In genomic region chr1:22052115-22053017, GRCh38 we compare ENCODE assay signal across 8 cellular contexts. TPM values are rescaled to one million over a fixed set of nuclear protein-coding genes. Genes with fewer than 3 reads are reported as not detected.
DNase-seq lines count a peak whose midpoint lies in the region; ATAC-seq and TF ChIP-seq lines count a peak whose summit lies in the region.

Gene CDC42, plus strand, starts transcription at chr1:22052709. Its CDS starts 25,770 bp downstream, at chr1:22078479.

- no peaks in the 10 kb centered on the region for H3K27me3 ChIP-seq in gastroesophageal sphincter

- peaks cover 30% of the 10 kb centered on the region for H3K36me3 Mint-ChIP-seq in HFFc6 (ENCODE audit: low read depth)
- peaks cover 37% of the 10 kb centered on the region for H3K36me3 Mint-ChIP-seq in activated naive CD4-positive, alpha-beta T cell treated with anti-CD3 and anti-CD28 coated beads, Interleukin-2, amount 10 ng/mL, durations not matched to agents 7 days and 5 days

- peaks cover 39% of the 10 kb centered on the region for H3K4me1 Mint-ChIP-seq in HFFc6 (ENCODE audit: low read depth)
- peaks cover 69% of the 10 kb centered on the region for H3K4me1 Mint-ChIP-seq in activated naive CD4-positive, alpha-beta T cell treated with anti-CD3 and anti-CD28 coated beads, Interleukin-2, amount 10 ng/mL, durations not matched to agents 7 days and 5 days

- peak; percentile 69 for DNase-seq in GM04503 (ENCODE audit: low read depth)
- DNase-seq in HFFc6: peak; percentile 96
- DNase-seq in NCI-H1048 (lab: John Stamatoyannopoulos, UW): peak; percentile 88
- DNase-seq in SK-N-MC (ENCODE audit: low read depth, low spot score): peak; percentile 76
- DNase-seq in activated naive CD4-positive, alpha-beta T cell treated with anti-CD3 and anti-CD28 coated beads, Interleukin-2, amount 10 ng/mL, durations not matched to agents 7 days and 5 days: peak; percentile 98
- peak; percentile 62 to 98 (median 93) for DNase-seq in nucleus accumbens (lab: John Stamatoyannopoulos, UW)
- DNase-seq in superior temporal gyrus (ENCODE audit: extremely low spot score): peak; percentile 95

- peak within 1 kb of the TSS; percentile 99 for H3K27ac Mint-ChIP-seq in HFFc6
- H3K27ac Mint-ChIP-seq in activated naive CD4-positive, alpha-beta T cell treated with anti-CD3 and anti-CD28 coated beads, Interleukin-2, amount 10 ng/mL, durations not matched to agents 7 days and 5 days: peak within 1 kb of the TSS; percentile 100

- H3K9me3 Mint-ChIP-seq in HFFc6: no peaks in the 10 kb centered on the region
- H3K9me3 Mint-ChIP-seq in activated naive CD4-positive, alpha-beta T cell treated with anti-CD3 and anti-CD28 coated beads, Interleukin-2, amount 10 ng/mL, durations not matched to agents 7 days and 5 days: no peaks in the 10 kb centered on the region

- peaks cover 13% of the 10 kb centered on the region for H3K27me3 Mint-ChIP-seq in HFFc6 (ENCODE audit: insufficient read depth)
- H3K27me3 Mint-ChIP-seq in activated naive CD4-positive, alpha-beta T cell treated with anti-CD3 and anti-CD28 coated beads, Interleukin-2, amount 10 ng/mL, durations not matched to agents 7 days and 5 days: peaks cover 4% of the 10 kb centered on the region

- H3K9ac ChIP-seq in SK-N-MC (ENCODE audit: insufficient read length): peak within 1 kb of the TSS; percentile 95

- peaks cover 3 to 41% (median 25%) of the 10 kb centered on the region in 3 donors for H3K4me1 ChIP-seq in gastroesophageal sphincter

- TF ChIP-seq CTCF in HFFc6 (IDR thresholded peaks at IDR 0.05) (no peak), gastroesophageal sphincter (IDR thresholded peaks at IDR 0.05) (peak in 1 of 4 experiments; percentile 11)

- no peak for TF ChIP-seq EP300 in gastroesophageal sphincter (IDR thresholded peaks at IDR 0.05)

- WGBS in gastroesophageal sphincter (ENCODE audit: low coverage in 1 of 2), 2 donors: 0 to 8% methylated on average over 1 to 18 of the region's 81 CpGs

- H3K4me3 Mint-ChIP-seq in HFFc6: peak within 1 kb of the TSS; percentile 99
- peak within 1 kb of the TSS; percentile 99 for H3K4me3 Mint-ChIP-seq in activated naive CD4-positive, alpha-beta T cell treated with anti-CD3 and anti-CD28 coated beads, Interleukin-2, amount 10 ng/mL, durations not matched to agents 7 days and 5 days

- H3K27ac ChIP-seq in SK-N-MC (peak within 1 kb of the TSS; percentile 84), gastroesophageal sphincter (peak within 1 kb of the TSS; percentile 98 to 100 (median 100))

- ATAC-seq in gastroesophageal sphincter: peak; percentile 99

- TF ChIP-seq POLR2A in gastroesophageal sphincter (IDR thresholded peaks at IDR 0.05): peak; percentile 97 to 98

- CTCF ChIA-PET in activated naive CD4-positive, alpha-beta T cell treated with anti-CD3 and anti-CD28 coated beads, Interleukin-2, amount 10 ng/mL, durations not matched to agents 7 days and 5 days (lab: Charles Lee): interaction anchor here (1.1 to 3.2 kb wide), 5 partner anchors 12 to 28 kb away, joined by 3 to 19 read pairs (median 5); no protein-coding TSS in a partner anchor

- peaks cover 26% of the 10 kb centered on the region for H3K36me3 ChIP-seq in SK-N-MC (ENCODE audit: insufficient read depth, low read length)
- no peaks in the 10 kb centered on the region for H3K36me3 ChIP-seq in gastroesophageal sphincter

- H3K9me3 ChIP-seq in SK-N-MC (ENCODE audit: low read depth, low read length) (no peaks in the 10 kb centered on the region), gastroesophageal sphincter (no peaks in the 10 kb centered on the region)

- H3K4me3 ChIP-seq in SK-N-MC (peak within 1 kb of the TSS; percentile 94), gastroesophageal sphincter (peak within 1 kb of the TSS; percentile 86 to 100)

RNA-seq across cellular contexts. Expression of gene CDC42, which starts in this region (rescaled TPM):
- total RNA-seq in HFFc6 (2021; fragmentation: NEBNext Ultra II Directional; extraction: Animal tissue kit (Norgen Biotek cat#: 25700)): 100 to 1,000 TPM; 273 to 298 (median 280) TPM
- 100 to 1,000 TPM; 190 to 309 (median 205) TPM for total RNA-seq in gastroesophageal sphincter

Comparison
In these comparisons a context has a peak if more than half of its experiments do, and no peak if none do; other contexts are left out.
1. Peak in every context shown above with its lines: DNase-seq, ATAC-seq, H3K4me3 ChIP-seq and H3K27ac ChIP-seq.